Comparison of ENCODE assay signal across 18 cellular contexts in genomic region chr6:35945650-35946025, GRCh38.
"Had no signal": no experiment of that assay in that cellular context is flagged by ENCODE, and none has a peak within 500 bp of the region (broad histone marks: within the 10 kb centered on the region; RNA-seq: fewer than 3 reads in every experiment).

No MANE protein-coding gene starts in this region.

- H3K4me1 ChIP-seq: left ventricle myocardium inferior, tibial artery had no signal

- DNase-seq: activated CD4-positive, alpha-beta T cell treated with anti-CD3 and anti-CD28 coated beads, Interleukin-2, amount 10 ng/mL, durations not matched to agents 24 days and 14 days; activated CD8-positive, alpha-beta T cell treated with anti-CD3 and anti-CD28 coated beads, Interleukin-2, amount 10 ng/mL, durations not matched to agents 7 days and 5 days; activated effector memory CD4-positive, alpha-beta T cell treated with Interleukin-2 at 50 U/mL for 16 hours; activated naive CD4-positive, alpha-beta T cell treated with anti-CD3 and anti-CD28 coated beads, Interleukin-2, amount 10 ng/mL, durations not matched to agents 7 days and 5 days; activated T-cell treated with anti-CD3 and anti-CD28 coated beads, Interleukin-2, amount 50 U/mL, for 24 hours; effector CD8-positive, alpha-beta T cell; esophagus squamous epithelium; foreskin melanocyte; kidney; left ventricle myocardium inferior; occipital lobe; stimulated activated CD4-positive, alpha-beta T cell treated with anti-CD3 and anti-CD28 coated beads, Interleukin-12 subunit alpha, Interleukin-12 subunit beta, amount 100 ng/mL, for 4 hours; stimulated activated CD4-positive, alpha-beta T cell treated with anti-CD3 and anti-CD28 coated beads, Interleukin-1b, Interleukin-23, amount 100 ng/mL, for 48 hours; stimulated activated naive CD8-positive, alpha-beta T cell treated with anti-CD3 and anti-CD28 coated beads, Interleukin-15, Interleukin-2, amounts not matched to agents 100 U/mL and 50 U/mL, for 24 hours; substantia nigra; T-cell; tibial artery had no signal

- H3K27ac Mint-ChIP-seq: activated CD4-positive, alpha-beta T cell treated with anti-CD3 and anti-CD28 coated beads, Interleukin-2, amount 10 ng/mL, durations not matched to agents 24 days and 14 days; activated CD8-positive, alpha-beta T cell treated with anti-CD3 and anti-CD28 coated beads, Interleukin-2, amount 10 ng/mL, durations not matched to agents 7 days and 5 days; activated naive CD4-positive, alpha-beta T cell treated with anti-CD3 and anti-CD28 coated beads, Interleukin-2, amount 10 ng/mL, durations not matched to agents 7 days and 5 days; activated T-cell treated with anti-CD3 and anti-CD28 coated beads, Interleukin-2, amount 50 U/mL, for 24 hours; dendritic cell treated with granulocyte-macrophage colony-stimulating factor and Interleukin-4, amounts not matched to agents 40 ng/mL and 50 ng/mL, for 4 days; T-cell had no signal

- ATAC-seq: activated CD8-positive, alpha-beta T cell treated with anti-CD3 and anti-CD28 coated beads, Interleukin-2, amount 10 ng/mL, durations not matched to agents 7 days and 5 days; stimulated activated naive CD8-positive, alpha-beta T cell treated with anti-CD3 and anti-CD28 coated beads, Interleukin-15, Interleukin-2, amounts not matched to agents 100 U/mL and 50 U/mL, for 24 hours; T-cell had no signal

- H3K36me3 Mint-ChIP-seq: activated naive CD4-positive, alpha-beta T cell treated with anti-CD3 and anti-CD28 coated beads, Interleukin-2, amount 10 ng/mL, durations not matched to agents 7 days and 5 days; T-cell had no signal

- H3K27ac ChIP-seq: left ventricle myocardium inferior, tibial artery had no signal

- H3K4me3 ChIP-seq: esophagus squamous epithelium, left ventricle myocardium inferior, tibial artery had no signal

- H3K27me3 Mint-ChIP-seq: activated T-cell treated with anti-CD3 and anti-CD28 coated beads, Interleukin-2, amount 50 U/mL, for 24 hours; dendritic cell treated with granulocyte-macrophage colony-stimulating factor and Interleukin-4, amounts not matched to agents 40 ng/mL and 50 ng/mL, for 4 days; T-cell had no signal

- H3K36me3 ChIP-seq: esophagus squamous epithelium, left ventricle myocardium inferior, tibial artery had no signal

- H3K27me3 ChIP-seq: esophagus squamous epithelium, tibial artery had no signal

- H3K4me3 Mint-ChIP-seq: activated CD4-positive, alpha-beta T cell treated with anti-CD3 and anti-CD28 coated beads, Interleukin-2, amount 10 ng/mL, durations not matched to agents 24 days and 14 days; activated CD8-positive, alpha-beta T cell treated with anti-CD3 and anti-CD28 coated beads, Interleukin-2, amount 10 ng/mL, durations not matched to agents 7 days and 5 days; activated naive CD4-positive, alpha-beta T cell treated with anti-CD3 and anti-CD28 coated beads, Interleukin-2, amount 10 ng/mL, durations not matched to agents 7 days and 5 days; activated T-cell treated with anti-CD3 and anti-CD28 coated beads, Interleukin-2, amount 50 U/mL, for 24 hours; dendritic cell treated with granulocyte-macrophage colony-stimulating factor and Interleukin-4, amounts not matched to agents 40 ng/mL and 50 ng/mL, for 4 days; T-cell had no signal

- H3K9me3 ChIP-seq: esophagus squamous epithelium, left ventricle myocardium inferior, tibial artery had no signal

- H3K9me3 Mint-ChIP-seq: T-cell had no signal

- H3K4me1 Mint-ChIP-seq: activated CD4-positive, alpha-beta T cell treated with anti-CD3 and anti-CD28 coated beads, Interleukin-2, amount 10 ng/mL, durations not matched to agents 24 days and 14 days; activated naive CD4-positive, alpha-beta T cell treated with anti-CD3 and anti-CD28 coated beads, Interleukin-2, amount 10 ng/mL, durations not matched to agents 7 days and 5 days; T-cell had no signal
